In genomic region chr12:89019439-89020120, GRCh38 we compare ENCODE assay signal across 8 cellular contexts.
DNase-seq lines count a peak whose midpoint lies in the region; TF ChIP-seq lines count a peak whose summit lies in the region.

No MANE protein-coding gene starts in this region.

- DNase-seq in COR-L47 (lab: John Stamatoyannopoulos, UW) (peak; percentile 75), GM20000 (ENCODE audit: low spot score) (peak; percentile 52), HK-2 (ENCODE audit: unreplicated experiment) (peak; percentile 70), NCI-H748 (lab: John Stamatoyannopoulos, UW; ENCODE audit: unreplicated experiment) (peak; percentile 87), medulla oblongata (ENCODE audit: extremely low spot score) (peak; percentile 94)
- peak; percentile 64 to 65 for DNase-seq in activated CD4-positive, alpha-beta T cell treated with anti-CD3 and anti-CD28 coated beads, Interleukin-2, amount 50 U/mL, for 4 hours
- DNase-seq in effector CD8-positive, alpha-beta T cell (lab: John Stamatoyannopoulos, UW) = peak; percentile 26
- DNase-seq in stimulated activated CD8-positive, alpha-beta memory T cell treated with anti-CD3 and anti-CD28 coated beads, Interleukin-12 subunit alpha, Interleukin-12 subunit beta, amount 100 ng/mL, for 24 hours (ENCODE audit: extremely low read depth) = peak; percentile 34

- peak; percentile 83 for TF ChIP-seq CTCF in GM20000 (IDR thresholded peaks at IDR 0.05; ENCODE audit: extremely low read depth, missing control alignments)

Comparison
In these comparisons a context has a peak if more than half of its experiments do, and no peak if none do; other contexts are left out.
1. Peak in every context shown above with its lines: DNase-seq.
2. DNase-seq: peak in every context shown above with its lines; median percentile 94 in medulla oblongata; 87 in NCI-H748; 75 in COR-L47; 70 in HK-2; 64 in activated CD4-positive, alpha-beta T cell treated with anti-CD3 and anti-CD28 coated beads, Interleukin-2, amount 50 U/mL, for 4 hours; 52 in GM20000; 34 in stimulated activated CD8-positive, alpha-beta memory T cell treated with anti-CD3 and anti-CD28 coated beads, Interleukin-12 subunit alpha, Interleukin-12 subunit beta, amount 100 ng/mL, for 24 hours; 26 in effector CD8-positive, alpha-beta T cell.